Comparison of ENCODE assay signal across 21 cellular contexts in the genomic region with DNA sequence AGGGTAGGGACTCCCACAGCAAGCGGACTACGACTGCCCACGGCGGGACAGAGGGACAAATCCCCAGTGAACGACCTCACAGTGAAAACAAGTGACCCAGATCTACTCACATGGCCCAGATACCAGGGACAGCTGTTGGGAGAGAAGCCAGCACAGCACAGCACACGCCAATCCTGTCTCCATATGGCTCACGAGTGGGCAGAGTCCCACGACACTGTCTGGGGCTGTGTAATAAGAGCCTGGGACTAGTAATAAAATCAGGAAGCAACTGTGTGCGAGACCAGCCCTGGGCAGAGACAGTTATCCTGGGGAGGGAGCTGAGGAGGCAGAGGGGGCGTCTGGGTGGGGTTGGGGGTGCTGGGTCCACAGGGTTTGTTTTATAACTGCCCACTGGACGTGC.
"Had no signal": no experiment of that assay in that cellular context is flagged by ENCODE, and none has a peak within 500 bp of the region (broad histone marks: within the 10 kb centered on the region; RNA-seq: fewer than 3 reads in every experiment).

No MANE protein-coding gene starts in this region.

- H3K4me3 Mint-ChIP-seq: activated B cell treated with CpG ODN at 0.5 μM for 24 hours; activated CD8-positive, alpha-beta T cell treated with anti-CD3 and anti-CD28 coated beads, Interleukin-2, amount 10 ng/mL, durations not matched to agents 7 days and 5 days; activated naive CD8-positive, alpha-beta T cell treated with anti-CD3 and anti-CD28 coated beads for 36 hours; central memory CD8-positive, alpha-beta T cell; natural killer cell treated with Interleukin-12 subunit alpha and Interleukin-12 subunit beta and Interleukin-15 and Interleukin-18, amount 100 ng/mL, for 72 hours; T-helper 17 cell had no signal

- H3K4me3 ChIP-seq: esophagus squamous epithelium, prostate gland, right lobe of liver, tibial artery, vagina had no signal

- H3K27me3 Mint-ChIP-seq: activated B cell treated with CpG ODN at 0.5 μM for 24 hours; activated naive CD8-positive, alpha-beta T cell treated with anti-CD3 and anti-CD28 coated beads for 36 hours; T-helper 17 cell had no signal

- H3K36me3 ChIP-seq: brain microvascular endothelial cell, esophagus squamous epithelium, prostate gland, right lobe of liver, tibial artery, vagina had no signal

- H3K27me3 ChIP-seq: brain microvascular endothelial cell, esophagus squamous epithelium, right lobe of liver, vagina had no signal

- H3K27ac ChIP-seq: brain microvascular endothelial cell, esophagus squamous epithelium, prostate gland, right lobe of liver, tibial artery, vagina had no signal

- H3K9me3 Mint-ChIP-seq: activated B cell treated with CpG ODN at 0.5 μM for 24 hours; activated naive CD8-positive, alpha-beta T cell treated with anti-CD3 and anti-CD28 coated beads for 36 hours; central memory CD8-positive, alpha-beta T cell; natural killer cell treated with Interleukin-12 subunit alpha and Interleukin-12 subunit beta and Interleukin-15 and Interleukin-18, amount 100 ng/mL, for 72 hours had no signal

- H3K4me1 Mint-ChIP-seq: activated B cell treated with CpG ODN at 0.5 μM for 24 hours; activated naive CD8-positive, alpha-beta T cell treated with anti-CD3 and anti-CD28 coated beads for 36 hours; central memory CD8-positive, alpha-beta T cell; T-helper 17 cell had no signal

- DNase-seq: activated B cell treated with CpG ODN at 0.5 μM for 24 hours; activated CD4-positive, alpha-beta T cell treated with anti-CD3 and anti-CD28 coated beads for 48 hours; activated CD8-positive, alpha-beta memory T cell treated with anti-CD3 and anti-CD28 coated beads, Interleukin-2, amount 50 U/mL, for 4 hours; activated CD8-positive, alpha-beta T cell treated with anti-CD3 and anti-CD28 coated beads, Interleukin-2, amount 10 ng/mL, durations not matched to agents 7 days and 5 days; activated gamma-delta T cell treated with Interleukin-2 at 50 U/mL for 16 hours; activated naive CD8-positive, alpha-beta T cell treated with anti-CD3 and anti-CD28 coated beads for 36 hours; anterior cingulate cortex; brain microvascular endothelial cell; cortex of kidney; effector CD4-positive, alpha-beta T cell; esophagus squamous epithelium; foreskin melanocyte; mesenchymal stem cell; right lobe of liver; stimulated activated CD4-positive, alpha-beta T cell treated with anti-CD3 and anti-CD28 coated beads, Interleukin-1b, Interleukin-23, amount 100 ng/mL, for 48 hours; T-helper 17 cell; tibial artery had no signal

- H3K9me3 ChIP-seq: esophagus squamous epithelium, prostate gland, right lobe of liver, tibial artery, vagina had no signal

- H3K36me3 Mint-ChIP-seq: activated naive CD8-positive, alpha-beta T cell treated with anti-CD3 and anti-CD28 coated beads for 36 hours; natural killer cell treated with Interleukin-12 subunit alpha and Interleukin-12 subunit beta and Interleukin-15 and Interleukin-18, amount 100 ng/mL, for 72 hours had no signal

- H3K4me1 ChIP-seq: esophagus squamous epithelium, prostate gland, tibial artery, vagina had no signal

- H3K27ac Mint-ChIP-seq: activated B cell treated with CpG ODN at 0.5 μM for 24 hours; activated CD8-positive, alpha-beta T cell treated with anti-CD3 and anti-CD28 coated beads, Interleukin-2, amount 10 ng/mL, durations not matched to agents 7 days and 5 days; activated naive CD8-positive, alpha-beta T cell treated with anti-CD3 and anti-CD28 coated beads for 36 hours; natural killer cell treated with Interleukin-12 subunit alpha and Interleukin-12 subunit beta and Interleukin-15 and Interleukin-18, amount 100 ng/mL, for 72 hours; T-helper 17 cell had no signal
